ENCODE assay signal across 8 cellular contexts in genomic region chr6:4281341-4282293, GRCh38.
DNase-seq lines count a peak whose midpoint lies in the region; ATAC-seq and TF ChIP-seq lines count a peak whose summit lies in the region.

No MANE protein-coding gene starts in this region.

- DNase-seq in AG09319 (ENCODE audit: extremely low read depth, low read depth), result no peak
- peak; percentile 76 for DNase-seq in NCI-H748 treated with DMSO at 0.1 percent for 48 hours (lab: John Stamatoyannopoulos, UW)
- DNase-seq in cerebellum (ENCODE audit: low spot score), result peak; percentile 56
- no peak for DNase-seq in left lobe of liver (ENCODE audit: low spot score)
- DNase-seq in stimulated activated CD4-positive, alpha-beta T cell treated with anti-CD3 and anti-CD28 coated beads, Interleukin-4, amount 100 ng/mL, for 48 hours (ENCODE audit: low read depth in 2 of 2), result peak; percentile 8 to 21
- DNase-seq in NCI-H1694 treated with DMSO at 0.1 percent for 48 hours (lab: John Stamatoyannopoulos, UW), result no peak

- ATAC-seq in GM19025 (IDR thresholded peaks at IDR 0.05; ENCODE audit: low read depth, unreplicated experiment), result peak; percentile 53
- peak; percentile 97 for ATAC-seq in HG03342 (IDR thresholded peaks at IDR 0.05; ENCODE audit: unreplicated experiment)
- peak; percentile 63 for ATAC-seq in left lobe of liver

- TF ChIP-seq CTCF in AG09319 (IDR thresholded peaks at IDR 0.05; ENCODE audit: low read depth, low read length), result peak; percentile 3

Comparison
In these comparisons a context has a peak if more than half of its experiments do, and no peak if none do; other contexts are left out.
1. DNase-seq: peak in NCI-H748 treated with DMSO at 0.1 percent for 48 hours (single experiment), cerebellum (single experiment) and stimulated activated CD4-positive, alpha-beta T cell treated with anti-CD3 and anti-CD28 coated beads, Interleukin-4, amount 100 ng/mL, for 48 hours (2 of 2); none in AG09319 (single experiment), left lobe of liver (single experiment) and NCI-H1694 treated with DMSO at 0.1 percent for 48 hours (single experiment).
2. Peak in every context shown above with its lines, with median percentiles within 50 percentile points of each other: ATAC-seq.